In genomic region chr4:105146286-105147219, GRCh38 we compare ENCODE assay signal across 8 cellular contexts. TPM values are rescaled to one million over a fixed set of nuclear protein-coding genes. Genes with fewer than 3 reads are reported as not detected.
DNase-seq lines count a peak whose midpoint lies in the region; ATAC-seq and TF ChIP-seq lines count a peak whose summit lies in the region.

TSS of gene TET2 (plus strand) at chr4:105146876. CDS start at chr4:105233943, 87,067 bp downstream.

- H3K4me1 Mint-ChIP-seq in activated CD4-positive, alpha-beta memory T cell treated with anti-CD3 and anti-CD28 coated beads for 36 hours (ENCODE audit: low read depth) = peaks cover 35% of the 10 kb centered on the region

- POLR2A ChIA-PET in activated CD4-positive, alpha-beta memory T cell treated with anti-CD3 and anti-CD28 coated beads for 36 hours (lab: Charles Lee) = interaction anchor here (0.9 to 2.4 kb wide), 5 partner anchors 9 to 327 kb away, joined by 3 to 19 read pairs (median 5); partner anchors contain the start of gene PPA2

- no peaks in the 10 kb centered on the region for H3K9me3 Mint-ChIP-seq in activated CD4-positive, alpha-beta memory T cell treated with anti-CD3 and anti-CD28 coated beads for 36 hours

- H3K36me3 ChIP-seq in right lobe of liver = no peaks in the 10 kb centered on the region

- H3K27me3 Mint-ChIP-seq in activated CD4-positive, alpha-beta memory T cell treated with anti-CD3 and anti-CD28 coated beads for 36 hours = no peaks in the 10 kb centered on the region

- CTCF ChIA-PET in activated CD4-positive, alpha-beta memory T cell treated with anti-CD3 and anti-CD28 coated beads for 36 hours (lab: Charles Lee) = interaction anchor here (1.2 to 2.1 kb wide), 3 partner anchors 325 to 562 kb away, joined by 3 to 19 read pairs (median 4); partner anchors contain the start of genes GSTCD, INTS12 and PPA2

- peak within 1 kb of the TSS; percentile 99 for H3K27ac Mint-ChIP-seq in activated CD4-positive, alpha-beta memory T cell treated with anti-CD3 and anti-CD28 coated beads for 36 hours

- no peaks in the 10 kb centered on the region for H3K9me3 ChIP-seq in right lobe of liver

- intact Hi-C loops in activated CD4-positive, alpha-beta memory T cell treated with anti-CD3 and anti-CD28 coated beads for 36 hours (cut with micrococcal nuclease) = loop anchor here (1.0 to 5.0 kb wide), 7 partner anchors 42 to 1171 kb away; partner anchors contain the start of genes AIMP1, GSTCD, INTS12 and PPA2
- intact Hi-C loops in right lobe of liver (cut with DNase I) = loop anchor here in 1 of 2 donors (5.0 kb wide), 1 partner anchor 326 kb away; the partner anchor contains the start of gene PPA2

- peaks cover 0 to 28% (median 7%) of the 10 kb centered on the region in 4 donors for H3K4me1 ChIP-seq in right lobe of liver

- peaks cover 11% of the 10 kb centered on the region for H3K36me3 Mint-ChIP-seq in activated CD4-positive, alpha-beta memory T cell treated with anti-CD3 and anti-CD28 coated beads for 36 hours

- peak within 1 kb of the TSS; percentile 67 to 76 (median 69) for H3K4me3 ChIP-seq in right lobe of liver

- under 1% methylated on average over 10 of the region's 79 CpGs for whole genome bisulfite sequencing in right lobe of liver (ENCODE audit: insufficient coverage, low coverage, low lambda C conversion rate, missing lambda C conversion rate)

- H3K27me3 ChIP-seq in right lobe of liver = no peaks in the 10 kb centered on the region

- H3K4me3 Mint-ChIP-seq in activated CD4-positive, alpha-beta memory T cell treated with anti-CD3 and anti-CD28 coated beads for 36 hours = peak within 1 kb of the TSS; percentile 99

- TF ChIP-seq CTCF in right lobe of liver (IDR thresholded peaks at IDR 0.05) = no peak

- ATAC-seq in GM19395 (IDR thresholded peaks at IDR 0.05; ENCODE audit: unreplicated experiment) (peak; percentile 81), HG03521 (IDR thresholded peaks at IDR 0.05; ENCODE audit: unreplicated experiment) (peak; percentile 88), right lobe of liver (peak; percentile 79 to 87 (median 80))

- DNase-seq in C1 segment of cervical spinal cord (lab: John Stamatoyannopoulos, UW) (peak; percentile 6 to 91 (median 82)), NCI-H748 treated with DMSO at 0.1 percent for 48 hours (lab: John Stamatoyannopoulos, UW) (peak; percentile 66), dermis microvascular lymphatic vessel endothelial cell (ENCODE audit: low read depth in 2 of 2) (peak; percentile 65 to 92), right lobe of liver (peak; percentile 82 to 86 (median 86))
- peak; percentile 88 for DNase-seq in activated CD4-positive, alpha-beta memory T cell treated with anti-CD3 and anti-CD28 coated beads for 36 hours
- peak; percentile 77 for DNase-seq in stimulated activated CD4-positive, alpha-beta T cell treated with anti-CD3 and anti-CD28 coated beads, Interleukin-4, amount 100 ng/mL, for 1 hour

- peak within 1 kb of the TSS; percentile 79 to 90 (median 81) for H3K27ac ChIP-seq in right lobe of liver

- TF ChIP-seq POLR2A in right lobe of liver (IDR thresholded peaks at IDR 0.05) = peak; percentile 81

RNA-seq across cellular contexts. Expression of gene TET2, which starts in this region (rescaled TPM):
- 10 to 100 TPM; 30.2 to 30.6 TPM for total RNA-seq in activated CD4-positive, alpha-beta memory T cell treated with anti-CD3 and anti-CD28 coated beads for 36 hours
- total RNA-seq in dermis microvascular lymphatic vessel endothelial cell (5.4 and 8.0 TPM in 2 replicates), right lobe of liver (1 to 10 TPM; 5.8 to 8.8 (median 7.0) TPM)

Comparison
In these comparisons a context has a peak if more than half of its experiments do, and no peak if none do; other contexts are left out.
1. Peak in every context shown above with its lines: DNase-seq, ATAC-seq, H3K4me3 ChIP-seq and H3K27ac ChIP-seq.